In the genomic region with DNA sequence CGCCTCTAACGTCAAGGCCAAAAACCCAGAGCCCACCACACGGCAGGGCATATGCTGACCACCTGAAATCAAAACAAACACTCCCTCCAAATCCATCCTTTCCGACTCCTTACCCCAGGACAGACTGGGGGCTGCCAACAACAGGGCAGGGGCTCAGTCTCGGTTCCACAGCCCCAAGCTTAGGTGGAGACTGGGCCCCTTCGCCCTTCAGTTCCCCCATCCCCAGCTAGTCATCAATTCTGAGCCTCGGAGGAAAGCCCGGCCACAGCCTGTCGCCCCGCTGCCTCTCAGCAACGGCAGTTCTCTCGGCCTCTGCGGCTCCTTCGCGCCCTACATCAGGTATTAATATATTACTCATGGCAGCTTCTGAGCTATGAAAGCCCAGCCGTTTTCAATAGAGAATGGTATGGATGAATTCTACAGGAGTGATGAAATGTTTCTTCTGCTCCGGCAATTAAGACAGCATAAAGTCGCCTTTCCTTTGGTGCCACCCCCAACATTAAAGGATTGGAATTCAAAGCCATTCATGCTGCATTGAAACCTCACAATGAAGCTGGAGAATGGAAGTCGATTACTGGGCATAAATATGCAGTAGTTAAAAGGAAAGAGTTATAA, we compare ENCODE assay signal across 10 cellular contexts. TPM values are rescaled to one million over a fixed set of nuclear protein-coding genes. Genes with fewer than 3 reads are reported as not detected.
A peak's percentile ranks its signal among the peaks of the same experiment; 100 is the strongest.
DNase-seq lines count a peak whose midpoint lies in the region; ATAC-seq, FAIRE-seq and TF ChIP-seq lines count a peak whose summit lies in the region.
"Had no signal": no experiment of that assay in that cellular context is flagged by ENCODE, and none has a peak within 500 bp of the region (broad histone marks: within the 10 kb centered on the region; RNA-seq: fewer than 3 reads in every experiment).

No MANE protein-coding gene starts in this region.

- 78 to 85% (median 82%) methylated on average over 19 of the region's 19 CpGs for WGBS in adrenal gland, 4 donors
- WGBS in tibial nerve, 2 donors = 73 to 75% methylated on average over 19 of the region's 19 CpGs
- whole genome bisulfite sequencing in pancreas, 2 donors = 81 to 86% methylated on average over 19 of the region's 19 CpGs

- no peak for TF ChIP-seq CTCF in adrenal gland (IDR thresholded peaks at IDR 0.05)
- TF ChIP-seq CTCF in tibial nerve (IDR thresholded peaks at IDR 0.05) = no peak
- no peak for TF ChIP-seq CTCF in pancreas (IDR thresholded peaks at IDR 0.05)
- TF ChIP-seq CTCF in foreskin keratinocyte (conservative IDR thresholded peaks at IDR 0.05) = no peak

- H3K36me3 ChIP-seq in adrenal gland (replicated peaks in 1 of 2) = no peaks in the 10 kb centered on the region
- no peaks in the 10 kb centered on the region for H3K36me3 ChIP-seq in tibial nerve
- H3K36me3 ChIP-seq in pancreas = no peaks in the 10 kb centered on the region

- peaks cover 33 to 76% of the 10 kb centered on the region in 2 donors for H3K4me1 ChIP-seq in adrenal gland (replicated peaks in 1 of 2)
- peaks cover 0 to 57% (median 31%) of the 10 kb centered on the region in 4 donors for H3K4me1 ChIP-seq in tibial nerve
- peaks cover 0 to 12% (median 5%) of the 10 kb centered on the region in 3 donors for H3K4me1 ChIP-seq in pancreas
- peaks cover 5% of the 10 kb centered on the region for H3K4me1 ChIP-seq in foreskin keratinocyte

- peak overlapping the region in 2 of 5 donors; percentile 76 to 97 for H3K27ac ChIP-seq in adrenal gland
- peak overlapping the region in 3 of 4 donors; percentile 65 to 98 (median 81) for H3K27ac ChIP-seq in tibial nerve
- H3K27ac ChIP-seq in pancreas = no peak overlapping the region
- no peak overlapping the region for H3K27ac ChIP-seq in foreskin keratinocyte

- no peaks in the 10 kb centered on the region for H3K9me3 ChIP-seq in adrenal gland (replicated peaks in 1 of 3)
- no peaks in the 10 kb centered on the region for H3K9me3 ChIP-seq in tibial nerve
- no peaks in the 10 kb centered on the region for H3K9me3 ChIP-seq in pancreas

- no peak for TF ChIP-seq EP300 in tibial nerve (IDR thresholded peaks at IDR 0.05)

- peak; percentile 35 for DNase-seq in cardiac septum (ENCODE audit: low spot score)
- no peak for DNase-seq in Right ventricle myocardium inferior (ENCODE audit: missing footprints)
- peak in 4 of 7 donors; percentile 3 to 56 (median 28) for DNase-seq in adrenal gland
- DNase-seq in mesenteric fat pad (ENCODE audit: low spot score) = peak; percentile 85
- DNase-seq in tibial nerve (ENCODE audit: low spot score in 2 of 2) = no peak
- no peak for DNase-seq in pancreas
- no peak for DNase-seq in foreskin keratinocyte
- DNase-seq in ecto neural progenitor cell (ENCODE audit: low spot score) = no peak
- DNase-seq: activated CD4-positive, CD25-positive, alpha-beta regulatory T cell had no signal

- H3K27me3 ChIP-seq in adrenal gland = no peaks in the 10 kb centered on the region
- no peaks in the 10 kb centered on the region for H3K27me3 ChIP-seq in tibial nerve
- H3K27me3 ChIP-seq in pancreas = no peaks in the 10 kb centered on the region
- no peaks in the 10 kb centered on the region for H3K27me3 ChIP-seq in foreskin keratinocyte

- H3K4me3 ChIP-seq in adrenal gland (no peak overlapping the region), tibial nerve (no peak overlapping the region), pancreas (no peak overlapping the region)

- FAIRE-seq in pancreas (lab: Jason Lieb, UNC) = no peak
- FAIRE-seq: colon had no signal

- intact Hi-C loops in cardiac septum (cut with DNase I) (loop anchor here (5.0 kb wide), 2 partner anchors 86 to 171 kb away; no protein-coding TSS in a partner anchor), Right ventricle myocardium inferior (cut with DNase I) (loop anchor here (2.0 to 5.0 kb wide), 4 partner anchors 69 to 271 kb away; no protein-coding TSS in a partner anchor), adrenal gland (cut with DNase I) (loop anchor here (10.0 kb wide), 3 partner anchors 83 to 253 kb away; no protein-coding TSS in a partner anchor), pancreas (cut with DNase I) (loop anchor here in 1 of 3 donors (5.0 kb wide), 1 partner anchor 251 kb away; no protein-coding TSS in a partner anchor)

- TF ChIP-seq POLR2A in adrenal gland (IDR thresholded peaks at IDR 0.05) (no peak), tibial nerve (IDR thresholded peaks at IDR 0.05) (no peak)

- ATAC-seq in Right ventricle myocardium inferior (no peak), pancreas (no peak), foreskin keratinocyte (no peak)

RNA-seq across cellular contexts. Expression of a gene that starts 2.9 kb away (rescaled TPM):
- total RNA-seq in cardiac septum = 34.4 TPM
- 30.7 TPM for total RNA-seq in Right ventricle myocardium inferior
- total RNA-seq in adrenal gland = 10 to 100 TPM; 21.3 to 88.9 (median 41.2) TPM
- polyA plus RNA-seq in adrenal gland = 10 to 100 TPM in 1 of 3 donors, 1 to 10 TPM in 2; 8.3 to 22.5 (median 8.7) TPM
- total RNA-seq in mesenteric fat pad = 44.9 TPM
- 100 to 1,000 TPM in 2 of 4 donors, 10 to 100 TPM in 2; 68.0 to 123 (median 86.5) TPM for total RNA-seq in tibial nerve
- total RNA-seq in pancreas = 10 to 100 TPM; 14.7 to 31.8 (median 17.5) TPM
- polyA plus RNA-seq in pancreas = 10 to 100 TPM in 1 of 2 donors, 1 to 10 TPM in 1; 8.2 to 12.6 TPM
- total RNA-seq in foreskin keratinocyte = 6.9 and 7.5 TPM in 2 replicates
- 1.0 TPM in 2 replicates for polyA plus RNA-seq in foreskin keratinocyte

Comparison
In these comparisons a context has a peak if more than half of its experiments do, and no peak if none do; other contexts are left out.
1. DNase-seq: peak in cardiac septum (single experiment), adrenal gland (4 of 7) and mesenteric fat pad (single experiment); none in Right ventricle myocardium inferior (single experiment), tibial nerve (0 of 2), pancreas (0 of 6), foreskin keratinocyte (0 of 2) and ecto neural progenitor cell (single experiment).
2. H3K27ac ChIP-seq: peak in tibial nerve (3 of 4); none in pancreas (0 of 4) and foreskin keratinocyte (single experiment).